Comparison of ENCODE assay signal across 8 cellular contexts in the genomic region with DNA sequence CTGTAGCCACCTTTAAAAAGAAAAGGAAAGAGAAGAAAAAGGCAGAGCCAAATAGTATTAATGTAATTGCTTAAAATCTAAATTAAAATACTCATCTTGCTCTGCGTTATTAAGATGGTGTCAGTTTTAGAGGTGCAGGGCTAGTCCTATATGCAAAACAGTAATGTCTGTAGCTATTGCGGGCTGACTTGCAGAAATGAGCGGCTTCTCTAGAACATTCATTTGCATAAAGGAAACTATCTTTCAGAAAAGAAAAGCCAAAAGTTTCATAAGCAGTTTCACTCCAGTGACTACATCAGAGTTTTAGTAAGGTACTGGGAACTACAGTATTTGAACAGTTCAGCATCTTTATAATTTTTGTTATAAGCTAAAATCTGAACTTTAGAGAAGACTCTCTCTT. TPM values are rescaled to one million over a fixed set of nuclear protein-coding genes. Genes with fewer than 3 reads are reported as not detected.
DNase-seq lines count a peak whose midpoint lies in the region; ATAC-seq and TF ChIP-seq lines count a peak whose summit lies in the region.
"Had no signal": no experiment of that assay in that cellular context is flagged by ENCODE, and none has a peak within 500 bp of the region (broad histone marks: within the 10 kb centered on the region; RNA-seq: fewer than 3 reads in every experiment).

No MANE protein-coding gene starts in this region.

- POLR2A ChIA-PET in WTC11 (lab: Charles Lee): no interaction called here

- H3K9me3 ChIP-seq in endodermal cell (ENCODE audit: control insufficient read depth, low read length): no peaks in the 10 kb centered on the region

- no peak overlapping the region for H3K9ac ChIP-seq in endodermal cell (ENCODE audit: extremely low read depth, low read length, poor library complexity, severe bottlenecking)

- H3K4me1 ChIP-seq in endodermal cell (ENCODE audit: control insufficient read depth, insufficient read depth, low read length): peaks cover 9% of the 10 kb centered on the region

- CTCF ChIA-PET in WTC11 (lab: Charles Lee): interaction anchor here (0.5 kb wide), 1 partner anchor 605 kb away, joined by 4 read pairs; no protein-coding TSS in a partner anchor

- 78 to 82% methylated on average over 3 of the region's 3 CpGs for WGBS in endodermal cell (ENCODE audit: insufficient coverage in 1 of 2, insufficient read length in 1 of 2), 2 experiments

- no peaks in the 10 kb centered on the region for H3K27me3 Mint-ChIP-seq in WTC11 (ENCODE audit: low read depth)
- H3K27me3 Mint-ChIP-seq in endodermal cell (ENCODE audit: insufficient read depth): no peaks in the 10 kb centered on the region

- H3K4me3 Mint-ChIP-seq in WTC11 (no peak overlapping the region), endodermal cell (no peak overlapping the region)
- H3K4me3 Mint-ChIP-seq: nephron had no signal

- no peak overlapping the region for H3K27ac Mint-ChIP-seq in WTC11
- no peak overlapping the region for H3K27ac Mint-ChIP-seq in endodermal cell

- H3K4me1 Mint-ChIP-seq in WTC11 (peaks cover 16% of the 10 kb centered on the region), endodermal cell (peaks cover 22% of the 10 kb centered on the region)

- H3K9me3 Mint-ChIP-seq in WTC11 (no peaks in the 10 kb centered on the region), endodermal cell (no peaks in the 10 kb centered on the region)
- H3K9me3 Mint-ChIP-seq: nephron had no signal

- H3K36me3 Mint-ChIP-seq in WTC11: no peaks in the 10 kb centered on the region
- H3K36me3 Mint-ChIP-seq in endodermal cell (ENCODE audit: low read depth): no peaks in the 10 kb centered on the region

- no peak overlapping the region for H3K27ac ChIP-seq in endodermal cell (ENCODE audit: low read depth, low read length)

- no peak for TF ChIP-seq CTCF in WTC11 (IDR thresholded peaks at IDR 0.05)
- TF ChIP-seq CTCF in endodermal cell (conservative IDR thresholded peaks at IDR 0.05): no peak

- ATAC-seq in GM18519 (IDR thresholded peaks at IDR 0.05; ENCODE audit: low FRiP score, unreplicated experiment) (peak; percentile 97), GM21367 (IDR thresholded peaks at IDR 0.05; ENCODE audit: unreplicated experiment) (peak; percentile 95), HG03196 (IDR thresholded peaks at IDR 0.05; ENCODE audit: unreplicated experiment) (peak; percentile 91), esophagus mucosa (peak; percentile 64), WTC11 (no peak)

- no peaks in the 10 kb centered on the region for H3K27me3 ChIP-seq in endodermal cell (ENCODE audit: control insufficient read depth, insufficient read depth, low read length, poor library complexity, severe bottlenecking)

- no peaks in the 10 kb centered on the region for H3K36me3 ChIP-seq in endodermal cell (ENCODE audit: control insufficient read depth, insufficient read depth, low read length)

- DNase-seq in WTC11 (ENCODE audit: low spot score): no peak
- DNase-seq in endodermal cell: no peak
- DNase-seq in A172 (ENCODE audit: low spot score): no peak

- no peak overlapping the region for H3K4me3 ChIP-seq in endodermal cell (ENCODE audit: low read length)

TF ChIP-seq in WTC11, 78 proteins besides CTCF, POLR2A, EP300 and RAD21:
- no peak for TF ChIP-seq ZNF317 (CRISPR knock-in tag; IDR thresholded peaks at IDR 0.05; ENCODE audit: borderline replicate concordance, low read depth)

RNA-seq across cellular contexts. Expression of a gene that starts 6.0 kb away (rescaled TPM):
- total RNA-seq in esophagus mucosa: 34.0 TPM
- 14.1 to 15.4 TPM (median 15.1 TPM) in 3 replicates for total RNA-seq in WTC11 (2021)
- total RNA-seq in endodermal cell: 10 to 100 TPM; 25.1 to 28.3 TPM
- polyA plus RNA-seq in endodermal cell (2013, experiment 1 of 2): 21.6 TPM
- 20.6 TPM for polyA plus RNA-seq in endodermal cell (2013, experiment 2 of 2)
- 13.4 and 23.5 TPM in 2 replicates for total RNA-seq in A172 (2014; rRNA removed; shearing (Covaris generic))
